8 cellular contexts compared by ENCODE assay signal in genomic region chr16:85750827-85751641, GRCh38. TPM values are rescaled to one million over a fixed set of nuclear protein-coding genes. Genes with fewer than 3 reads are reported as not detected.
A peak's percentile ranks its signal among the peaks of the same experiment; 100 is the strongest.
DNase-seq lines count a peak whose midpoint lies in the region; ATAC-seq and TF ChIP-seq lines count a peak whose summit lies in the region.

TSS of gene C16orf74 (minus strand) at chr16:85751096. CDS start at chr16:85735217, 15,879 bp downstream.

- no peaks in the 10 kb centered on the region; the same call in 1 of the 2 replicates for H3K27me3 ChIP-seq in HCT116 (ENCODE audit: insufficient read depth, low read length)
- no peaks in the 10 kb centered on the region for H3K27me3 ChIP-seq in PC-3 (ENCODE audit: low read length)
- peaks cover 47% of the 10 kb centered on the region for H3K27me3 ChIP-seq in ectodermal cell (ENCODE audit: control insufficient read depth, insufficient read depth, low read length, poor library complexity, severe bottlenecking)
- peaks cover 35 to 42% of the 10 kb centered on the region in 2 experiments for H3K27me3 ChIP-seq in mesenchymal stem cell (ENCODE audit: control insufficient read depth in 1 of 2, insufficient read depth in 1 of 2, low read length in 2 of 2)
- no peaks in the 10 kb centered on the region for H3K27me3 ChIP-seq in upper lobe of right lung

- CTCF ChIA-PET in HCT116 (lab: Charles Lee) (interaction anchor here (1.2 to 3.0 kb wide), 3 partner anchors 9 to 11 kb away, joined by 4 to 13 read pairs (median 5); no protein-coding TSS in a partner anchor), PC-3 (lab: Charles Lee) (no interaction called here)

- H3K9me3 ChIP-seq in HCT116 (ENCODE audit: control insufficient read depth in 1 of 2, insufficient read depth in 1 of 2, low read depth in 1 of 2, low read length in 2 of 2) (no peaks in the 10 kb centered on the region), PC-3 (ENCODE audit: low read length) (no peaks in the 10 kb centered on the region), ectodermal cell (ENCODE audit: control insufficient read depth, low read length) (no peaks in the 10 kb centered on the region), mesenchymal stem cell (ENCODE audit: control insufficient read depth, low read length) (no peaks in the 10 kb centered on the region), upper lobe of right lung (no peaks in the 10 kb centered on the region)

- H2AK5ac ChIP-seq in mesenchymal stem cell (ENCODE audit: low read length, severe bottlenecking), result no peak within 1 kb of the TSS

- H3K27ac ChIP-seq in HCT116 (ENCODE audit: low read depth, low read length) (peak within 1 kb of the TSS; percentile 82), PC-3 (ENCODE audit: low read length) (no peak within 1 kb of the TSS), ectodermal cell (ENCODE audit: insufficient read depth, low read depth, low read length, poor library complexity, severe bottlenecking) (no peak within 1 kb of the TSS), mesenchymal stem cell (ENCODE audit: low read length, poor library complexity, severe bottlenecking) (no peak within 1 kb of the TSS), upper lobe of right lung (no peak within 1 kb of the TSS)

- H3K4ac ChIP-seq in mesenchymal stem cell (ENCODE audit: low read depth in 1 of 2, low read length in 2 of 2), result peak within 1 kb of the TSS; percentile 47 to 51

- peaks cover 26% of the 10 kb centered on the region; the same call in 1 of the 2 replicates for H3K79me2 ChIP-seq in HCT116 (ENCODE audit: insufficient read depth, low read length)
- H3K79me2 ChIP-seq in PC-3 (ENCODE audit: low read length), result peaks cover 33% of the 10 kb centered on the region

- peak within 1 kb of the TSS in 1 of 2 experiments; percentile 68 for H3K14ac ChIP-seq in mesenchymal stem cell (ENCODE audit: low read length in 2 of 2)

- H4K91ac ChIP-seq in mesenchymal stem cell (ENCODE audit: low read length), result peak within 1 kb of the TSS; percentile 46

- H3K4me1 ChIP-seq in HCT116 (ENCODE audit: control insufficient read depth in 1 of 2, insufficient read depth in 2 of 2, low read length in 2 of 2) (peaks cover 42 to 63% of the 10 kb centered on the region in 2 experiments), PC-3 (ENCODE audit: insufficient read depth, low read length) (peaks cover 56% of the 10 kb centered on the region), ectodermal cell (ENCODE audit: control insufficient read depth, insufficient read depth, low read length) (peaks cover 31% of the 10 kb centered on the region), mesenchymal stem cell (ENCODE audit: control insufficient read depth, insufficient read depth, low read depth, low read length) (peaks cover 28% of the 10 kb centered on the region), upper lobe of right lung (peaks cover 16% of the 10 kb centered on the region)

- peak; percentile 52 for DNase-seq in NCI-H146 (lab: John Stamatoyannopoulos, UW)
- DNase-seq in NCI-H146 treated with DMSO at 0.1 percent for 48 hours (lab: John Stamatoyannopoulos, UW; ENCODE audit: unreplicated experiment), result no peak
- no peak for DNase-seq in HCT116 (ENCODE audit: low read depth, low spot score)
- DNase-seq in PC-3, result peak; percentile 71
- DNase-seq in mesenchymal stem cell, result peak; percentile 57
- peak; percentile 76 for DNase-seq in upper lobe of right lung

- H3K4me3 ChIP-seq in HCT116 (replicated peaks in 1 of 2; ENCODE audit: low read depth in 1 of 2, low read length in 2 of 2), result peak within 1 kb of the TSS; percentile 69 to 72
- peak within 1 kb of the TSS; percentile 95 for H3K4me3 ChIP-seq in PC-3 (ENCODE audit: low read length)
- H3K4me3 ChIP-seq in ectodermal cell (ENCODE audit: insufficient read depth, low read depth, low read length), result peak within 1 kb of the TSS; percentile 37
- H3K4me3 ChIP-seq in mesenchymal stem cell (ENCODE audit: insufficient read depth in 1 of 2, low read depth in 1 of 2, low read length in 2 of 2), result peak within 1 kb of the TSS; percentile 55 to 76
- peak within 1 kb of the TSS; percentile 55 for H3K4me3 ChIP-seq in upper lobe of right lung

- no peaks in the 10 kb centered on the region for H3K9me2 ChIP-seq in HCT116 (ENCODE audit: insufficient read depth)
- no peaks in the 10 kb centered on the region for H3K9me2 ChIP-seq in PC-3 (replicated peaks; ENCODE audit: low read length)

- H3K9ac ChIP-seq in HCT116 (ENCODE audit: low read length), result peak within 1 kb of the TSS; percentile 95
- H3K9ac ChIP-seq in PC-3 (ENCODE audit: low read length), result peak within 1 kb of the TSS; percentile 65
- peak within 1 kb of the TSS; percentile 42 for H3K9ac ChIP-seq in mesenchymal stem cell (ENCODE audit: low read length)

- H3K36me3 ChIP-seq in HCT116 (ENCODE audit: control insufficient read depth in 1 of 2, insufficient read depth in 2 of 2, low read length in 2 of 2) (no peaks in the 10 kb centered on the region), PC-3 (ENCODE audit: low read depth, low read length) (no peaks in the 10 kb centered on the region), ectodermal cell (ENCODE audit: control insufficient read depth, insufficient read depth, low read length) (no peaks in the 10 kb centered on the region), mesenchymal stem cell (ENCODE audit: control insufficient read depth in 1 of 2, insufficient read depth in 2 of 2, low read depth in 1 of 2, low read length in 2 of 2) (no peaks in the 10 kb centered on the region), upper lobe of right lung (no peaks in the 10 kb centered on the region)

- peak within 1 kb of the TSS; percentile 75 to 78 for H3K18ac ChIP-seq in mesenchymal stem cell (ENCODE audit: low read depth in 1 of 2, low read length in 2 of 2)

- 5% methylated on average over 96 of the region's 96 CpGs for WGBS in ectodermal cell, 2 experiments
- 11% methylated on average over 49 of the region's 96 CpGs for WGBS in mesenchymal stem cell

- RAD21 ChIA-PET in HCT116 (lab: Charles Lee; ENCODE audit: low non-redundant PET in 1 of 2, low total read pairs in 2 of 2, uncharacterized antibody in 2 of 2, unreplicated experiment in 2 of 2), result no interaction called here

- H4K20me1 ChIP-seq in HCT116 (ENCODE audit: insufficient read depth) (no peaks in the 10 kb centered on the region), PC-3 (ENCODE audit: low read length) (no peaks in the 10 kb centered on the region)

- intact Hi-C loops in HCT116 (cut with micrococcal nuclease), result no loop called here
- intact Hi-C loops in PC-3 (cut with micrococcal nuclease), result no loop called here
- intact Hi-C loops in upper lobe of right lung (cut with DNase I), result no loop called here

- no peak within 1 kb of the TSS for H2BK120ac ChIP-seq in mesenchymal stem cell (ENCODE audit: low read depth, low read length)

- TF ChIP-seq CTCF in HCT116 (IDR thresholded peaks at IDR 0.05 in 2 of 3, conservative IDR thresholded peaks at IDR 0.05 in 1 of 3; ENCODE audit: borderline replicate concordance in 1 of 3, insufficient read depth in 1 of 3, low read depth in 2 of 3, low read length in 2 of 3) (no peak), PC-3 (conservative IDR thresholded peaks at IDR 0.05; ENCODE audit: low read depth, low read length) (no peak), upper lobe of right lung (IDR thresholded peaks at IDR 0.05) (no peak)

- no peaks in the 10 kb centered on the region for H3K79me1 ChIP-seq in mesenchymal stem cell (replicated peaks; ENCODE audit: low read length, poor library complexity, severe bottlenecking)

- ATAC-seq in HCT116 (peak; percentile 79), PC-3 (peak; percentile 59), upper lobe of right lung (peak; percentile 87), HG03159 (IDR thresholded peaks at IDR 0.05; ENCODE audit: unreplicated experiment) (no peak)

- TF ChIP-seq POLR2A in HCT116 (IDR thresholded peaks at IDR 0.05; ENCODE audit: borderline replicate concordance, extremely low read depth, insufficient read depth, insufficient read length), result peak; percentile 47

- H3F3A ChIP-seq in PC-3 (ENCODE audit: low read length, unreplicated experiment), result peaks cover 9% of the 10 kb centered on the region

- POLR2A ChIA-PET in HCT116 (lab: Charles Lee), result no interaction called here
- POLR2A ChIA-PET in PC-3 (lab: Charles Lee; ENCODE audit: unreplicated experiment), result interaction anchor here (0.6 kb wide), 1 partner anchor 16 kb away, joined by 4 read pairs; no protein-coding TSS in a partner anchor

- no peak within 1 kb of the TSS for H2BK5ac ChIP-seq in mesenchymal stem cell (ENCODE audit: low read depth, low read length, poor library complexity, severe bottlenecking)

- no peak within 1 kb of the TSS for H3K23ac ChIP-seq in mesenchymal stem cell (ENCODE audit: low read length in 2 of 2)

- peak within 1 kb of the TSS; percentile 78 for H4K8ac ChIP-seq in mesenchymal stem cell (ENCODE audit: low read length)

- TF ChIP-seq RAD21 in HCT116 (IDR thresholded peaks at IDR 0.05; ENCODE audit: low read depth), result no peak

- peak within 1 kb of the TSS; percentile 79 for H3K4me2 ChIP-seq in HCT116 (ENCODE audit: low read length)
- peak within 1 kb of the TSS; percentile 99 for H3K4me2 ChIP-seq in PC-3 (ENCODE audit: low read length)
- peak within 1 kb of the TSS; percentile 99 for H3K4me2 ChIP-seq in mesenchymal stem cell (ENCODE audit: low read length, poor library complexity, severe bottlenecking)

- H2AFZ ChIP-seq in HCT116 (ENCODE audit: low read depth, low read length, poor library complexity, severe bottlenecking) (peak within 1 kb of the TSS; percentile 32), PC-3 (ENCODE audit: low read length) (peak within 1 kb of the TSS; percentile 74), mesenchymal stem cell (ENCODE audit: low read depth, low read length) (peak within 1 kb of the TSS; percentile 36)

- peak within 1 kb of the TSS; percentile 60 for H2BK15ac ChIP-seq in mesenchymal stem cell (ENCODE audit: low read depth, poor library complexity, severe bottlenecking)

- BruUV-seq in HCT116 (replicated peaks; lab: Mats Ljungman, UMichigan) (no TSS peak), PC-3 (replicated peaks; lab: Mats Ljungman, UMichigan) (no TSS peak)

- peak within 1 kb of the TSS; percentile 29 to 41 for H2BK12ac ChIP-seq in mesenchymal stem cell (ENCODE audit: low read length in 2 of 2)

TF ChIP-seq in HCT116, 20 proteins besides CTCF, POLR2A, EP300 and RAD21 (continues in another document):
- TF ChIP-seq ATF3 (IDR thresholded peaks at IDR 0.05) (no peak), FOSL1 (IDR thresholded peaks at IDR 0.05; ENCODE audit: low read depth) (no peak), MAX (IDR thresholded peaks at IDR 0.05) (no peak)

RNA-seq across cellular contexts. Expression of gene C16orf74, which starts in this region (rescaled TPM):
- 30.0 TPM for total RNA-seq in HCT116 (2021; ENCODE audit: unreplicated experiment)
- polyA plus RNA-seq in HCT116 (2012), result 30.2 and 35.4 TPM in 2 replicates
- 64.6 and 71.0 TPM in 2 replicates for total RNA-seq in PC-3 (2014; rRNA removed)
- polyA plus RNA-seq in ectodermal cell (2013, experiment 1 of 4), result 1.1 TPM
- 2.5 TPM for polyA plus RNA-seq in ectodermal cell (2013, experiment 2 of 4)
- 2.4 TPM for polyA plus RNA-seq in ectodermal cell (2013, experiment 3 of 4)
- polyA plus RNA-seq in ectodermal cell (2013, experiment 4 of 4), result 3.0 TPM
- 6.1 TPM for polyA plus RNA-seq in mesenchymal stem cell (2013, experiment 1 of 2)
- polyA plus RNA-seq in mesenchymal stem cell (2013, experiment 2 of 2), result 6.5 TPM
- total RNA-seq in upper lobe of right lung, result 2.7 TPM

Comparison
In these comparisons a context has a peak if more than half of its experiments do, and no peak if none do; other contexts are left out.
1. DNase-seq: peak in NCI-H146 (single experiment), PC-3 (single experiment), mesenchymal stem cell (single experiment) and upper lobe of right lung (single experiment); none in NCI-H146 treated with DMSO at 0.1 percent for 48 hours (single experiment) and HCT116 (single experiment).
2. H3K4me3 ChIP-seq: peak in every context shown above with its lines; median percentile 95 in PC-3; 70 in HCT116; 66 in mesenchymal stem cell; 55 in upper lobe of right lung; 37 in ectodermal cell.
3. H3K9ac ChIP-seq: peak in every context shown above with its lines; median percentile 95 in HCT116; 65 in PC-3; 42 in mesenchymal stem cell.
4. Peak in every context shown above with its lines, with median percentiles within 50 percentile points of each other: H2AFZ ChIP-seq and H3K4me2 ChIP-seq.